7 cellular contexts compared by ENCODE assay signal in genomic region chr3:180913582-180914404, GRCh38. TPM values are rescaled to one million over a fixed set of nuclear protein-coding genes. Genes with fewer than 3 reads are reported as not detected.
A peak's percentile ranks its signal among the peaks of the same experiment; 100 is the strongest.
DNase-seq lines count a peak whose midpoint lies in the region; ATAC-seq and TF ChIP-seq lines count a peak whose summit lies in the region.

No MANE protein-coding gene starts in this region.

- H3K9ac ChIP-seq in SU-DHL-6 (ENCODE audit: low read length): peak overlapping the region; percentile 88

- H3K36me3 ChIP-seq in SU-DHL-6 (ENCODE audit: low read length) (peaks cover 18% of the 10 kb centered on the region), gastroesophageal sphincter (peaks cover 0 to 5% of the 10 kb centered on the region in 2 donors), sigmoid colon (no peaks in the 10 kb centered on the region)

- DNase-seq in HFF-Myc (ENCODE audit: extremely low read depth, low read depth): peak; percentile 7
- no peak for DNase-seq in sigmoid colon
- DNase-seq in AML-193 (lab: John Stamatoyannopoulos, UW): no peak
- DNase-seq in NCI-H2196 (lab: John Stamatoyannopoulos, UW; ENCODE audit: unreplicated experiment): no peak
- DNase-seq in stimulated activated CD4-positive, alpha-beta T cell treated with anti-CD3 and anti-CD28 coated beads, Interleukin-15, amount 100 ng/mL, for 24 hours: no peak

- no peak for TF ChIP-seq POLR2A in gastroesophageal sphincter (IDR thresholded peaks at IDR 0.05)
- no peak for TF ChIP-seq POLR2A in sigmoid colon (IDR thresholded peaks at IDR 0.05)

- ATAC-seq in gastroesophageal sphincter: no peak

- H4K20me1 ChIP-seq in SU-DHL-6 (ENCODE audit: low read depth, low read length): peaks cover 49% of the 10 kb centered on the region

- H3K79me2 ChIP-seq in SU-DHL-6 (ENCODE audit: insufficient read depth, low read length): peaks cover 70% of the 10 kb centered on the region

- H3K9me2 ChIP-seq in SU-DHL-6 (replicated peaks; ENCODE audit: insufficient read depth, low read length): no peaks in the 10 kb centered on the region

- TF ChIP-seq EP300 in gastroesophageal sphincter (IDR thresholded peaks at IDR 0.05) (no peak), sigmoid colon (IDR thresholded peaks at IDR 0.05) (no peak)

- H3K4me1 ChIP-seq in gastroesophageal sphincter (peaks cover 0 to 59% (median 17%) of the 10 kb centered on the region in 3 donors), sigmoid colon (peaks cover 0 to 36% (median 28%) of the 10 kb centered on the region in 4 donors)

- peaks cover 3% of the 10 kb centered on the region; the same call in 1 of the 2 replicates for H3F3A ChIP-seq in SU-DHL-6 (ENCODE audit: insufficient read depth)

- no peaks in the 10 kb centered on the region for H3K27me3 ChIP-seq in SU-DHL-6 (ENCODE audit: low read length)
- H3K27me3 ChIP-seq in gastroesophageal sphincter: no peaks in the 10 kb centered on the region
- H3K27me3 ChIP-seq in sigmoid colon: no peaks in the 10 kb centered on the region

- H2AFZ ChIP-seq in SU-DHL-6 (ENCODE audit: low read depth, low read length, severe bottlenecking): peak overlapping the region; percentile 81

- peak overlapping the region; percentile 100 for H3K4me3 ChIP-seq in HFF-Myc (replicated peaks; ENCODE audit: low read depth, low read length)
- H3K4me3 ChIP-seq in SU-DHL-6 (ENCODE audit: insufficient read depth, low read length, poor library complexity, severe bottlenecking): peak overlapping the region; percentile 85
- peak overlapping the region; percentile 75 to 99 for H3K4me3 ChIP-seq in gastroesophageal sphincter
- peak overlapping the region; percentile 66 to 96 (median 83) for H3K4me3 ChIP-seq in sigmoid colon

- peak overlapping the region; percentile 99 for H3K4me2 ChIP-seq in SU-DHL-6 (ENCODE audit: low read depth, low read length, poor library complexity, severe bottlenecking)

- H3K9me3 ChIP-seq in SU-DHL-6 (ENCODE audit: insufficient read depth, low read length) (no peaks in the 10 kb centered on the region), gastroesophageal sphincter (no peaks in the 10 kb centered on the region), sigmoid colon (no peaks in the 10 kb centered on the region)

- intact Hi-C loops in sigmoid colon (cut with DNase I): loop anchor here (2.0 kb wide), 1 partner anchor 75 kb away; the partner anchor contains the start of gene DNAJC19

- 11 to 21% methylated on average over 17 to 19 of the region's 19 CpGs for WGBS in gastroesophageal sphincter (ENCODE audit: low coverage in 1 of 2), 2 donors
- 31 to 41% methylated on average over 19 of the region's 19 CpGs for WGBS in sigmoid colon, 2 donors

- H3K27ac ChIP-seq in SU-DHL-6 (ENCODE audit: low read depth, low read length) (peak overlapping the region; percentile 82; the same call in 1 of the 2 replicates), gastroesophageal sphincter (peak overlapping the region in 3 of 4 donors; percentile 88 to 97 (median 90)), sigmoid colon (peak overlapping the region in 3 of 4 donors; percentile 86 to 94 (median 90))

- TF ChIP-seq CTCF in HFF-Myc (IDR thresholded peaks at IDR 0.05; ENCODE audit: low read depth, low read length, missing control alignments) (no peak), SU-DHL-6 (IDR thresholded peaks at IDR 0.05; ENCODE audit: insufficient read depth, low read length, poor library complexity, severe bottlenecking) (no peak), gastroesophageal sphincter (IDR thresholded peaks at IDR 0.05) (no peak), sigmoid colon (IDR thresholded peaks at IDR 0.05) (no peak)

RNA-seq across cellular contexts. Expression of gene FXR1, which starts 1.3 kb away (rescaled TPM):
- total RNA-seq in gastroesophageal sphincter (100 to 1,000 TPM; 129 to 199 (median 170) TPM), sigmoid colon (100 to 1,000 TPM; 126 to 217 (median 151) TPM)
- polyA plus RNA-seq in sigmoid colon: 10 to 100 TPM; 30.1 to 57.1 (median 50.5) TPM
